Comparison of ENCODE assay signal across 20 cellular contexts in the genomic region with DNA sequence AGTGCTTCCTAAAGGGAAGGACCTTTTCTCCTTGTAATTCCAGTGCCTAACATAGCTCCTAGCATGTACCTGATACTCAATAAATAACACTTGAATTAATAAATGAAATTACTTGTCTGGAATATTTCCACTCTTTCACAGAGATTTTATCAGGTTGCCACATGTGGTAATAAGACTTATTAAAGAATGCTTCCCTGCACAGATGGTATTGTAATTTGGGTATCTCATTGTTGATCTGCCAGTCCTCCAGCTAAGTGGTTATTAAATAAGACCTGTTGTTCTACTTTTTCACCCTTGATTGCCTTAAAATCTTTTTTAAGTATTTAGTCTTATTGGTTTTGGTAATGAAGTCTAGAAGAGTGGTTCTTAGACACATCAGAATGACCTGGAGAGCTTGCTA.
"Had no signal": no experiment of that assay in that cellular context is flagged by ENCODE, and none has a peak within 500 bp of the region (broad histone marks: within the 10 kb centered on the region; RNA-seq: fewer than 3 reads in every experiment).

No MANE protein-coding gene starts in this region.

- FAIRE-seq: frontal cortex had no signal

- H3K36me3 ChIP-seq: colonic mucosa, heart left ventricle, right atrium auricular region, sigmoid colon, stomach, thoracic aorta, transverse colon had no signal

- H3K27ac ChIP-seq: colonic mucosa, heart left ventricle, right atrium auricular region, sigmoid colon, skin epidermis, stomach, thoracic aorta, transverse colon had no signal

- H3K27ac Mint-ChIP-seq: natural killer cell had no signal

- DNase-seq: colonic mucosa; effector CD4-positive, alpha-beta T cell; heart left ventricle; hippocampal formation; kidney glomerular epithelial cell; mammary epithelial cell; mucosa of descending colon; natural killer cell; sigmoid colon; stimulated activated CD4-positive, alpha-beta T cell treated with anti-CD3 and anti-CD28 coated beads, Interleukin-2, amount 100 ng/mL, for 24 hours; stimulated activated naive CD4-positive, alpha-beta T cell; stomach; substantia nigra; transverse colon had no signal

- H3K4me1 ChIP-seq: colonic mucosa, right atrium auricular region, sigmoid colon had no signal

- H3K36me3 Mint-ChIP-seq: natural killer cell had no signal

- H3K4me3 Mint-ChIP-seq: natural killer cell, neural crest cell had no signal

- H3K27me3 ChIP-seq: colonic mucosa, heart left ventricle, right atrium auricular region, sigmoid colon, stomach, transverse colon had no signal

- H3K4me3 ChIP-seq: colonic mucosa, heart left ventricle, mucosa of descending colon, right atrium auricular region, sigmoid colon, skin epidermis, stomach, thoracic aorta, transverse colon had no signal

- H3K9me3 ChIP-seq: colonic mucosa, heart left ventricle, mucosa of descending colon, right atrium auricular region, sigmoid colon, stomach, thoracic aorta, transverse colon had no signal

- H3K9me3 Mint-ChIP-seq: natural killer cell, neural crest cell had no signal

- ATAC-seq: esophagus mucosa, heart left ventricle, natural killer cell had no signal
